8 cellular contexts compared by ENCODE assay signal in genomic region chrX:51336584-51336983, GRCh38. TPM values are rescaled to one million over a fixed set of nuclear protein-coding genes. Genes with fewer than 3 reads are reported as not detected.
DNase-seq lines count a peak whose midpoint lies in the region; ATAC-seq and TF ChIP-seq lines count a peak whose summit lies in the region.

No MANE protein-coding gene starts in this region.

- no peak overlapping the region for H2BK15ac ChIP-seq in neuronal stem cell (ENCODE audit: low read length)

- no peak overlapping the region for H4K8ac ChIP-seq in neuronal stem cell (ENCODE audit: low read depth, low read length)

- no peaks in the 10 kb centered on the region for H3K9me3 Mint-ChIP-seq in T-cell
- H3K9me3 Mint-ChIP-seq in nephron = no peaks in the 10 kb centered on the region

- no peak overlapping the region for H3K23ac ChIP-seq in neuronal stem cell (ENCODE audit: low read depth, low read length, poor library complexity)

- BruUV-seq in A673 (replicated peaks; lab: Mats Ljungman, UMichigan) = no TSS peak

- intact Hi-C loops in A673 (cut with micrococcal nuclease; ENCODE audit: unreplicated experiment) = loop anchor here (1.0 to 5.0 kb wide), 2 partner anchors 84 to 121 kb away; no protein-coding TSS in a partner anchor

- TF ChIP-seq CTCF in A673 (conservative IDR thresholded peaks at IDR 0.05; ENCODE audit: low read depth, low read length) (peak; percentile 63), epithelial cell of esophagus (IDR thresholded peaks at IDR 0.05; ENCODE audit: insufficient read depth, low read depth, low read length, missing control alignments) (peak; percentile 47), nephron (IDR thresholded peaks at IDR 0.05; ENCODE audit: unreplicated experiment in 3 of 3) (peak; percentile 47 to 55 (median 54))

- no peak overlapping the region for H2AFZ ChIP-seq in neuronal stem cell (ENCODE audit: low read length)

- no peak overlapping the region for H3K14ac ChIP-seq in neuronal stem cell (ENCODE audit: low read length)

- no peaks in the 10 kb centered on the region for H3K79me1 ChIP-seq in neuronal stem cell (ENCODE audit: low read depth, low read length)

- no peak overlapping the region for H2AK5ac ChIP-seq in neuronal stem cell (ENCODE audit: low read depth, low read length)

- H2BK5ac ChIP-seq in neuronal stem cell (ENCODE audit: low read length) = no peak overlapping the region

- H3K27me3 ChIP-seq in A673 (replicated peaks; ENCODE audit: insufficient read depth, low read depth, low read length, poor library complexity) (no peaks in the 10 kb centered on the region), neuronal stem cell (ENCODE audit: control insufficient read depth in 3 of 3, insufficient read depth in 3 of 3, low read depth in 1 of 3, low read length in 3 of 3) (peaks cover 0 to 13% (median 0%) of the 10 kb centered on the region in 3 experiments)

- DNase-seq in A673 (ENCODE audit: low spot score) (peak; percentile 67), GM03348 (ENCODE audit: low spot score) (peak; percentile 44), HPDE6-E6E7 (ENCODE audit: extremely low spot score) (peak; percentile 21), T-cell (peak in 23 of 34 experiments; percentile 1 to 42 (median 10)), epithelial cell of esophagus (ENCODE audit: low read depth) (peak; percentile 42), COLO668 (lab: John Stamatoyannopoulos, UW; ENCODE audit: unreplicated experiment) (no peak), neuronal stem cell (ENCODE audit: low spot score) (no peak)

- H3K4me3 Mint-ChIP-seq in T-cell (no peak overlapping the region), nephron (peak overlapping the region in 2 of 3 experiments; percentile 13 to 34)

- no peak overlapping the region for H3K4me3 ChIP-seq in A673 (ENCODE audit: low read depth, low read length, poor library complexity, severe bottlenecking)
- H3K4me3 ChIP-seq in epithelial cell of esophagus (ENCODE audit: low read length) = no peak overlapping the region
- H3K4me3 ChIP-seq in neuronal stem cell (ENCODE audit: low read length in 2 of 2) = no peak overlapping the region

- H3K27me3 Mint-ChIP-seq in T-cell = peaks cover 0 to 6% of the 10 kb centered on the region in 2 donors
- H3K27me3 Mint-ChIP-seq in nephron (ENCODE audit: low read depth) = no peaks in the 10 kb centered on the region

- H3K4ac ChIP-seq in neuronal stem cell (ENCODE audit: low read length) = no peak overlapping the region

- no peak overlapping the region for H2BK12ac ChIP-seq in neuronal stem cell (ENCODE audit: low read length)

- no peak overlapping the region for H3K9ac ChIP-seq in neuronal stem cell (ENCODE audit: low read depth, low read length, poor library complexity)

- H3K4me2 ChIP-seq in neuronal stem cell (ENCODE audit: insufficient read depth, low read length, poor library complexity, severe bottlenecking) = no peak overlapping the region

- POLR2A ChIA-PET in A673 (lab: Charles Lee; ENCODE audit: low non-redundant PET) = interaction anchor here (0.9 kb wide), 1 partner anchor 488 kb away, joined by 3 read pairs; no protein-coding TSS in a partner anchor
- POLR2A ChIA-PET in T-cell (lab: Charles Lee) = interaction anchor here in 1 of 2 donors (0.6 kb wide), 1 partner anchor 63 kb away, joined by 3 read pairs; no protein-coding TSS in a partner anchor

- H3K4me1 ChIP-seq in A673 (ENCODE audit: insufficient read depth, low read length, poor library complexity, severe bottlenecking) (no peaks in the 10 kb centered on the region), neuronal stem cell (ENCODE audit: control insufficient read depth in 2 of 2, insufficient read depth in 1 of 2, low read depth in 1 of 2, low read length in 2 of 2) (no peaks in the 10 kb centered on the region)

- WGBS in neuronal stem cell (ENCODE audit: extremely low coverage in 2 of 2, insufficient read length in 2 of 2, insufficient replicate concordance in 1 of 2), 2 donors = no CpG with 5 or more reads among the region's 3 CpGs

- H3K9me3 ChIP-seq in A673 (ENCODE audit: low read depth, low read length, poor library complexity, severe bottlenecking) = no peaks in the 10 kb centered on the region
- H3K9me3 ChIP-seq in neuronal stem cell (replicated peaks in 1 of 2; ENCODE audit: control insufficient read depth in 2 of 2, insufficient read depth in 1 of 2, low read depth in 1 of 2, low read length in 2 of 2) = no peaks in the 10 kb centered on the region

- H3K18ac ChIP-seq in neuronal stem cell (ENCODE audit: low read length) = no peak overlapping the region

- peak; percentile 61 to 75 (median 66) for ATAC-seq in T-cell (replicated peaks in 1 of 4)

- CTCF ChIA-PET in A673 (lab: Charles Lee) = interaction anchor here (0.6 to 2.3 kb wide), 5 partner anchors 84 to 151 kb away, joined by 3 to 23 read pairs (median 8); no protein-coding TSS in a partner anchor
- CTCF ChIA-PET in T-cell (lab: Charles Lee) = interaction anchor here (0.6 to 4.2 kb wide), 8 partner anchors 64 to 124 kb away, joined by 3 to 38 read pairs (median 12); no protein-coding TSS in a partner anchor

- H3K4me1 Mint-ChIP-seq in T-cell = peaks cover 1 to 9% (median 5%) of the 10 kb centered on the region in 3 donors
- peaks cover 17% of the 10 kb centered on the region for H3K4me1 Mint-ChIP-seq in nephron

- H3K36me3 Mint-ChIP-seq in T-cell = no peaks in the 10 kb centered on the region
- no peaks in the 10 kb centered on the region for H3K36me3 Mint-ChIP-seq in nephron (ENCODE audit: low read depth)

- H3K27ac ChIP-seq in A673 (ENCODE audit: low read depth, low read length, poor library complexity, severe bottlenecking) (no peak overlapping the region), neuronal stem cell (replicated peaks; ENCODE audit: low read length) (no peak overlapping the region)

- no peak overlapping the region for H4K91ac ChIP-seq in neuronal stem cell (ENCODE audit: low read depth, low read length, poor library complexity)

- no peak overlapping the region for H2BK120ac ChIP-seq in neuronal stem cell (ENCODE audit: low read depth, low read length)

- H3K27ac Mint-ChIP-seq in T-cell (no peak overlapping the region), nephron (no peak overlapping the region)

- H3K36me3 ChIP-seq in A673 (ENCODE audit: insufficient read depth, low read length, poor library complexity, severe bottlenecking) = no peaks in the 10 kb centered on the region
- H3K36me3 ChIP-seq in neuronal stem cell (replicated peaks in 1 of 2; ENCODE audit: control insufficient read depth in 2 of 2, insufficient read depth in 2 of 2, low read length in 2 of 2) = no peaks in the 10 kb centered on the region

RNA-seq across cellular contexts. Expression of gene NUDT10, which starts 4.0 kb away (rescaled TPM):
- total RNA-seq in A673 (2021) (7.2 and 9.4 TPM in 2 replicates), T-cell (under 1 TPM in 4 of 5 donors, not detected in 1; 0.15 to 0.47 (median 0.29) TPM)
- polyA plus RNA-seq in neuronal stem cell (2013, experiment 1 of 2) = 18.1 TPM
- 18.1 TPM for polyA plus RNA-seq in neuronal stem cell (2013, experiment 2 of 2)

Comparison
In these comparisons a context has a peak if more than half of its experiments do, and no peak if none do; other contexts are left out.
1. DNase-seq: peak in A673 (single experiment), GM03348 (single experiment), HPDE6-E6E7 (single experiment), T-cell (23 of 34) and epithelial cell of esophagus (single experiment); none in COLO668 (single experiment) and neuronal stem cell (single experiment).
2. H3K4me3 Mint-ChIP-seq: peak in nephron (2 of 3); none in T-cell (0 of 3).
3. Peak in every context shown above with its lines, with median percentiles within 50 percentile points of each other: CTCF ChIP-seq.